ENCODE assay signal across 18 cellular contexts in the genomic region with DNA sequence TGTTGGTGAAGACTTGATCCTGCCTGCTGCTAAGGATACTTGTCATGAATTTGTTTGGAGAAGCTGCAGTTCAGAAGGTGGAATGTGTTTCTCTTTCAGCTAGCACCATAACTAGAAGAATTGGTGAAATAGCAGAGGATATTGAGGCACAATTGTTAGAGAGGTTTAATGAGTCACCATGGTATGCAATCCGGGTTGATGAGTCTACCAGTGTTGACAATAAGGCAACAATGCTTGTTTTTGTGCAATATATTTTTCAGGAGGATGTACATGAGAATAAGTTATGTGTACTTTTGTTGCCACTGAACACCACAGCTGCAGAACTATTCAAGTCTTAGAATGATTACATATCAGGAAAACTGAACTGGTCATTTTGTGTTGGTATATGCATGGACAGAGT.
DNase-seq lines count a peak whose midpoint lies in the region; ATAC-seq, FAIRE-seq and TF ChIP-seq lines count a peak whose summit lies in the region.
"Had no signal": no experiment of that assay in that cellular context is flagged by ENCODE, and none has a peak within 500 bp of the region (broad histone marks: within the 10 kb centered on the region; RNA-seq: fewer than 3 reads in every experiment).

No MANE protein-coding gene starts in this region.

- no peak overlapping the region for H3K4me3 Mint-ChIP-seq in stimulated activated memory B cell treated with anti-CD40 and anti-IgM and Interleukin-4, amounts not matched to agents 10 μg/mL and 1 μg/mL and 100 μg/mL, for 72 hours
- no peak overlapping the region for H3K4me3 Mint-ChIP-seq in stimulated activated naive B cell treated with anti-CD40 and anti-IgM and Interleukin-4, amounts not matched to agents 10 μg/mL and 1 μg/mL and 100 μg/mL, for 72 hours
- H3K4me3 Mint-ChIP-seq: CD4-positive, CD25-positive, alpha-beta regulatory T cell; H9; IgD-negative memory B cell had no signal

- H3K27me3 Mint-ChIP-seq in stimulated activated memory B cell treated with anti-CD40 and anti-IgM and Interleukin-4, amounts not matched to agents 10 μg/mL and 1 μg/mL and 100 μg/mL, for 72 hours = no peaks in the 10 kb centered on the region
- H3K27me3 Mint-ChIP-seq in stimulated activated naive B cell treated with anti-CD40 and anti-IgM and Interleukin-4, amounts not matched to agents 10 μg/mL and 1 μg/mL and 100 μg/mL, for 72 hours = no peaks in the 10 kb centered on the region
- H3K27me3 Mint-ChIP-seq: CD4-positive, CD25-positive, alpha-beta regulatory T cell; IgD-negative memory B cell had no signal

- H3K4me1 Mint-ChIP-seq in stimulated activated memory B cell treated with anti-CD40 and anti-IgM and Interleukin-4, amounts not matched to agents 10 μg/mL and 1 μg/mL and 100 μg/mL, for 72 hours = no peaks in the 10 kb centered on the region
- H3K4me1 Mint-ChIP-seq in stimulated activated naive B cell treated with anti-CD40 and anti-IgM and Interleukin-4, amounts not matched to agents 10 μg/mL and 1 μg/mL and 100 μg/mL, for 72 hours = no peaks in the 10 kb centered on the region
- H3K4me1 Mint-ChIP-seq: CD4-positive, CD25-positive, alpha-beta regulatory T cell; H9; IgD-negative memory B cell had no signal

- H3K27me3 ChIP-seq in bronchial epithelial cell (ENCODE audit: control insufficient read depth, insufficient read depth, low read length) = no peaks in the 10 kb centered on the region
- H3K27me3 ChIP-seq in A673 (replicated peaks; ENCODE audit: insufficient read depth, low read depth, low read length, poor library complexity) = no peaks in the 10 kb centered on the region
- H3K27me3 ChIP-seq: BLaER1 had no signal

- peak; percentile 75 for FAIRE-seq in bronchial epithelial cell (lab: Jason Lieb, UNC)
- FAIRE-seq: A549, GM12878, GM18507 had no signal

- POLR2A ChIA-PET in A673 (lab: Charles Lee; ENCODE audit: low non-redundant PET) = no interaction called here

- no peaks in the 10 kb centered on the region for H3K4me1 ChIP-seq in A673 (ENCODE audit: insufficient read depth, low read length, poor library complexity, severe bottlenecking)
- H3K4me1 ChIP-seq: A549, BLaER1 had no signal

- no peak for TF ChIP-seq CTCF in bronchial epithelial cell (IDR thresholded peaks at IDR 0.05; ENCODE audit: insufficient read depth, low read length, severe bottlenecking)
- no peak for TF ChIP-seq CTCF in A673 (conservative IDR thresholded peaks at IDR 0.05; ENCODE audit: low read depth, low read length)

- BruUV-seq in A673 (replicated peaks; lab: Mats Ljungman, UMichigan) = no TSS peak

- ATAC-seq in stimulated activated memory B cell treated with anti-CD40 and anti-IgM and Interleukin-4, amounts not matched to agents 10 μg/mL and 1 μg/mL and 100 μg/mL, for 72 hours = no peak
- ATAC-seq in stimulated activated naive B cell treated with anti-CD40 and anti-IgM and Interleukin-4, amounts not matched to agents 10 μg/mL and 1 μg/mL and 100 μg/mL, for 72 hours (replicated peaks) = no peak
- no peak for ATAC-seq in GM21447 (IDR thresholded peaks at IDR 0.05; ENCODE audit: unreplicated experiment)
- ATAC-seq: A549, GM12878 had no signal

- intact Hi-C loops in A673 (cut with micrococcal nuclease; ENCODE audit: unreplicated experiment) = no loop called here

- no peak overlapping the region for H3K27ac ChIP-seq in A673 (ENCODE audit: low read depth, low read length, poor library complexity, severe bottlenecking)
- H3K27ac ChIP-seq: A549, BLaER1 had no signal

- DNase-seq in RPMI7951 (ENCODE audit: low read depth) (peak; percentile 39), bronchial epithelial cell (ENCODE audit: low read depth) (peak; percentile 9), foreskin melanocyte (peak; percentile 31), A673 (ENCODE audit: low spot score) (no peak)
- no peak for DNase-seq in stimulated activated naive B cell treated with anti-CD40 and anti-IgM and Interleukin-4, amounts not matched to agents 10 μg/mL and 1 μg/mL and 100 μg/mL, for 72 hours
- DNase-seq: AML-193; Calu3; CD4-positive, CD25-positive, alpha-beta regulatory T cell; DMS 273 treated with DMSO at 0.1 percent for 48 hours; GOT3; H9 had no signal

- H3K36me3 ChIP-seq in bronchial epithelial cell (ENCODE audit: control insufficient read depth, insufficient read depth, low read length) (no peaks in the 10 kb centered on the region), A673 (ENCODE audit: insufficient read depth, low read length, poor library complexity, severe bottlenecking) (no peaks in the 10 kb centered on the region)
- H3K36me3 ChIP-seq: BLaER1 had no signal

- no peak overlapping the region for H3K27ac Mint-ChIP-seq in stimulated activated memory B cell treated with anti-CD40 and anti-IgM and Interleukin-4, amounts not matched to agents 10 μg/mL and 1 μg/mL and 100 μg/mL, for 72 hours
- H3K27ac Mint-ChIP-seq in stimulated activated naive B cell treated with anti-CD40 and anti-IgM and Interleukin-4, amounts not matched to agents 10 μg/mL and 1 μg/mL and 100 μg/mL, for 72 hours = no peak overlapping the region
- H3K27ac Mint-ChIP-seq: CD4-positive, CD25-positive, alpha-beta regulatory T cell; H9; IgD-negative memory B cell had no signal

- CTCF ChIA-PET in A673 (lab: Charles Lee) = no interaction called here

- H3K36me3 Mint-ChIP-seq in stimulated activated memory B cell treated with anti-CD40 and anti-IgM and Interleukin-4, amounts not matched to agents 10 μg/mL and 1 μg/mL and 100 μg/mL, for 72 hours = no peaks in the 10 kb centered on the region
- no peaks in the 10 kb centered on the region for H3K36me3 Mint-ChIP-seq in stimulated activated naive B cell treated with anti-CD40 and anti-IgM and Interleukin-4, amounts not matched to agents 10 μg/mL and 1 μg/mL and 100 μg/mL, for 72 hours
- H3K36me3 Mint-ChIP-seq: CD4-positive, CD25-positive, alpha-beta regulatory T cell; IgD-negative memory B cell had no signal

- no peak overlapping the region for H3K4me3 ChIP-seq in bronchial epithelial cell (ENCODE audit: low read depth, low read length)
- H3K4me3 ChIP-seq in A673 (ENCODE audit: low read depth, low read length, poor library complexity, severe bottlenecking) = no peak overlapping the region
- H3K4me3 ChIP-seq: A549, BLaER1, GM12878 had no signal

- peaks cover 8% of the 10 kb centered on the region for H3K9me3 ChIP-seq in A673 (ENCODE audit: low read depth, low read length, poor library complexity, severe bottlenecking)
- H3K9me3 ChIP-seq: A549, BLaER1 had no signal

- H3K9me3 Mint-ChIP-seq in stimulated activated memory B cell treated with anti-CD40 and anti-IgM and Interleukin-4, amounts not matched to agents 10 μg/mL and 1 μg/mL and 100 μg/mL, for 72 hours = no peaks in the 10 kb centered on the region
- peaks cover 0 to 4% of the 10 kb centered on the region in 2 donors for H3K9me3 Mint-ChIP-seq in stimulated activated naive B cell treated with anti-CD40 and anti-IgM and Interleukin-4, amounts not matched to agents 10 μg/mL and 1 μg/mL and 100 μg/mL, for 72 hours

Comparison
In these comparisons a context has a peak if more than half of its experiments do, and no peak if none do; other contexts are left out.
1. DNase-seq: peak in RPMI7951 (single experiment), bronchial epithelial cell (single experiment) and foreskin melanocyte (single experiment); none in stimulated activated naive B cell treated with anti-CD40 and anti-IgM and Interleukin-4, amounts not matched to agents 10 μg/mL and 1 μg/mL and 100 μg/mL, for 72 hours (single experiment) and A673 (single experiment).